8 cellular contexts compared by ENCODE assay signal in the genomic region with DNA sequence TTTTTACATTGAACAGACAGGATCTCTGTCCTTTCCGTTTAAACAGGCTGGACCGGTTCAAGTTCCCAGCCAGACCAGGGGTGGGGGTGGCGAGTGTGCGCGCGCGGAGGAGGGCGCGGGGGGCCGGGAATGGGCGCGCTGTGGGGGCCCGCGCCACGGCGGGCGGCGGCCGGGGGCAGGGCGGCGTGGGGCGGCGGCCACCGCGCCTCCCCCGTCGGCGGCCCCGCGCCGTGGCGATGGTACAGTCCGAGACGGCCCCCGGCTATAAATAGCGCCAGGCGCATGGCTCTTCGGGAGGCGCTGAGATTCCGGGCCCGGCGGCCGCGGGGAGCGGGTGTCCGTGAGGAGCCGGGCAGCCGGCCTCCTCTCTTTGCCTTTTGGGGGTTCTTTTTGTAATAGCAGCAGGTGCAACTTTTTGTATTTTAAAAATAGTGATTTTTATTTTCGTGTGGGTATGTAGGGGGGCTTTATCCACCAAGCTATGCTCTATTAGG. TPM values are rescaled to one million over a fixed set of nuclear protein-coding genes. Genes with fewer than 3 reads are reported as not detected.
DNase-seq lines count a peak whose midpoint lies in the region; ATAC-seq and TF ChIP-seq lines count a peak whose summit lies in the region.

No MANE protein-coding gene starts in this region.

- H3K36me3 ChIP-seq in upper lobe of right lung: no peaks in the 10 kb centered on the region

- TF ChIP-seq CTCF in dorsolateral prefrontal cortex (IDR thresholded peaks at IDR 0.05 in 54 of 56, conservative IDR thresholded peaks at IDR 0.05 in 2 of 56; ENCODE audit: low read depth in 1 of 56, partially characterized antibody in 56 of 56): no peak
- no peak for TF ChIP-seq CTCF in upper lobe of right lung (IDR thresholded peaks at IDR 0.05)
- no peak for TF ChIP-seq CTCF in lower leg skin (IDR thresholded peaks at IDR 0.05)

- 1% methylated on average over 25 to 39 of the region's 49 CpGs for WGBS in lower leg skin, 2 donors

- H3K27me3 ChIP-seq in dorsolateral prefrontal cortex: peaks cover 0 to 19% (median 0%) of the 10 kb centered on the region in 45 donors
- peaks cover 76% of the 10 kb centered on the region for H3K27me3 ChIP-seq in upper lobe of right lung

- DNase-seq in DMS53 treated with DMSO at 0.1 percent for 48 hours (lab: John Stamatoyannopoulos, UW; ENCODE audit: unreplicated experiment): peak; percentile 62
- DNase-seq in NCI-H345 (lab: John Stamatoyannopoulos, UW): peak; percentile 89
- peak; percentile 44 to 88 (median 79) for DNase-seq in dorsolateral prefrontal cortex
- DNase-seq in lung microvascular endothelial cell (ENCODE audit: low read depth in 2 of 2): peak; percentile 9 to 53
- DNase-seq in upper lobe of right lung: peak; percentile 69
- DNase-seq in amniotic stem cell (lab: John Stamatoyannopoulos, UW): no peak
- DNase-seq in lower leg skin (ENCODE audit: low spot score in 2 of 2): no peak

- H3K4me3 ChIP-seq in dorsolateral prefrontal cortex: peak overlapping the region; percentile 62 to 89 (median 76)
- H3K4me3 ChIP-seq in upper lobe of right lung: peak overlapping the region; percentile 56
- H3K4me3 ChIP-seq in lower leg skin (ENCODE audit: low read depth, poor library complexity, severe bottlenecking): no peak overlapping the region

- no peaks in the 10 kb centered on the region for H3K9me3 ChIP-seq in upper lobe of right lung

- peaks cover 17% of the 10 kb centered on the region for H3K4me1 ChIP-seq in upper lobe of right lung

- no peak for TF ChIP-seq POLR2A in lower leg skin (IDR thresholded peaks at IDR 0.05)

- intact Hi-C loops in dorsolateral prefrontal cortex (cut with DNase I) (loop anchor here in 1 of 2 donors (5.0 to 10.0 kb wide), 3 partner anchors 106 to 209 kb away; no protein-coding TSS in a partner anchor), upper lobe of right lung (cut with DNase I) (no loop called here), lower leg skin (cut with DNase I; ENCODE audit: low total_unique reads) (no loop called here)

- H3K27ac ChIP-seq in dorsolateral prefrontal cortex: peak overlapping the region in 57 of 59 donors; percentile 39 to 93 (median 81)
- H3K27ac ChIP-seq in upper lobe of right lung: no peak overlapping the region

- ATAC-seq in upper lobe of right lung (peak; percentile 53), HG03520 (IDR thresholded peaks at IDR 0.05; ENCODE audit: unreplicated experiment) (no peak)

RNA-seq across cellular contexts. Expression of a gene that starts 0.4 kb away (rescaled TPM):
- total RNA-seq in dorsolateral prefrontal cortex (100 to 1,000 TPM in 119 of 120 experiments, 10 to 100 TPM in 1; 83.2 to 343 (median 230) TPM), lung microvascular endothelial cell (not detected in 2 replicates), upper lobe of right lung (1.2 TPM), lower leg skin (under 1 TPM in 2 of 4 donors, not detected in 2; 0.16 to 0.59 TPM)

Comparison
In these comparisons a context has a peak if more than half of its experiments do, and no peak if none do; other contexts are left out.
1. DNase-seq: peak in DMS53 treated with DMSO at 0.1 percent for 48 hours (single experiment), NCI-H345 (single experiment), dorsolateral prefrontal cortex (10 of 10), lung microvascular endothelial cell (2 of 2) and upper lobe of right lung (single experiment); none in amniotic stem cell (single experiment) and lower leg skin (0 of 2).
2. RNA of a gene that starts 0.4 kb away (total RNA-seq): 83.2 to 343 TPM in dorsolateral prefrontal cortex; 1.2 TPM in upper lobe of right lung (single experiment), 0.16 to 0.59 TPM in lower leg skin and not detected in lung microvascular endothelial cell; every median in the first group is over 10 times any median in the second.